In genomic region chr6:137873273-137873762, GRCh38 we compare ENCODE assay signal across 8 cellular contexts. TPM values are rescaled to one million over a fixed set of nuclear protein-coding genes. Genes with fewer than 3 reads are reported as not detected.
DNase-seq lines count a peak whose midpoint lies in the region; ATAC-seq, FAIRE-seq and TF ChIP-seq lines count a peak whose summit lies in the region.

No MANE protein-coding gene starts in this region.

- H3K4me3 ChIP-seq in thyroid gland (replicated peaks in 1 of 3) = peak overlapping the region in 1 of 3 donors; percentile 1

- no peaks in the 10 kb centered on the region for H3K27me3 ChIP-seq in thyroid gland

- H3K27ac ChIP-seq in thyroid gland = peak overlapping the region in 2 of 3 donors; percentile 8 to 18

- DNase-seq in GM12892 (ENCODE audit: insufficient read length) = no peak
- DNase-seq in SKM-1 treated with dmso at 0.1 percent for 144 hours (lab: John Stamatoyannopoulos, UW; ENCODE audit: unreplicated experiment) = peak; percentile 75
- DNase-seq in central memory CD8-positive, alpha-beta T cell (ENCODE audit: low spot score in 2 of 2) = peak in 1 of 2 donors; percentile 31
- peak; percentile 69 for DNase-seq in naive B cell
- peak; percentile 49 to 60 for DNase-seq in thyroid gland
- no peak for DNase-seq in SHP77 (lab: John Stamatoyannopoulos, UW)
- no peak for DNase-seq in NCI-H524 treated with DMSO at 0.1 percent for 48 hours (lab: John Stamatoyannopoulos, UW)

- H3K27me3 Mint-ChIP-seq in central memory CD8-positive, alpha-beta T cell = no peaks in the 10 kb centered on the region
- no peaks in the 10 kb centered on the region for H3K27me3 Mint-ChIP-seq in naive B cell

- peaks cover 100% of the 10 kb centered on the region for H3K36me3 Mint-ChIP-seq in central memory CD8-positive, alpha-beta T cell (ENCODE audit: insufficient read depth)
- H3K36me3 Mint-ChIP-seq in naive B cell = peaks cover 6 to 37% of the 10 kb centered on the region in 2 donors

- no peaks in the 10 kb centered on the region for H3K9me3 Mint-ChIP-seq in central memory CD8-positive, alpha-beta T cell
- H3K9me3 Mint-ChIP-seq in naive B cell = no peaks in the 10 kb centered on the region

- no peak; the same call in 1 of the 2 replicates for TF ChIP-seq POLR2A in GM12892 (IDR thresholded peaks at IDR 0.05; ENCODE audit: low read depth, low read length)
- TF ChIP-seq POLR2A in thyroid gland (IDR thresholded peaks at IDR 0.05) = no peak

- peaks cover 19 to 43% of the 10 kb centered on the region in 2 donors for H3K4me1 ChIP-seq in thyroid gland

- peak; percentile 90 for FAIRE-seq in GM12892 (lab: Jason Lieb, UNC)

- TF ChIP-seq CTCF in thyroid gland (IDR thresholded peaks at IDR 0.05) = no peak

- intact Hi-C loops in thyroid gland (cut with DNase I) = no loop called here

- H3K27ac Mint-ChIP-seq in central memory CD8-positive, alpha-beta T cell (ENCODE audit: low read depth) = peak overlapping the region; percentile 99
- peak overlapping the region; percentile 92 to 99 (median 97) for H3K27ac Mint-ChIP-seq in naive B cell

- peaks cover 73% of the 10 kb centered on the region for H3K4me1 Mint-ChIP-seq in central memory CD8-positive, alpha-beta T cell
- H3K4me1 Mint-ChIP-seq in naive B cell = peaks cover 50 to 70% (median 64%) of the 10 kb centered on the region in 3 donors

- H3K36me3 ChIP-seq in thyroid gland = peaks cover 18 to 24% of the 10 kb centered on the region in 2 donors

- H3K4me3 Mint-ChIP-seq in central memory CD8-positive, alpha-beta T cell = peak overlapping the region; percentile 86
- peak overlapping the region; percentile 43 to 90 (median 74) for H3K4me3 Mint-ChIP-seq in naive B cell

- H3K9me3 ChIP-seq in thyroid gland = no peaks in the 10 kb centered on the region

- 38 to 66% methylated on average over 7 of the region's 7 CpGs for WGBS in thyroid gland, 2 donors

- ATAC-seq in HG02840 (IDR thresholded peaks at IDR 0.05; ENCODE audit: low FRiP score, unreplicated experiment) (peak; percentile 53), naive B cell (ENCODE audit: low read depth in 2 of 2) (peak; percentile 85 to 87)
- no peak for ATAC-seq in central memory CD8-positive, alpha-beta T cell (replicated peaks; ENCODE audit: extremely low read depth, poor library complexity, severe bottlenecking)

RNA-seq across cellular contexts. Expression of gene TNFAIP3, which starts 6.3 kb away (rescaled TPM):
- 172 TPM for polyA plus RNA-seq in GM12892 (2012; ENCODE audit: missing spikeins)
- polyA plus RNA-seq in naive B cell (ENCODE audit: low read depth in 6 of 6) = 10 to 100 TPM in 5 of 6 donors, 1 to 10 TPM in 1; 4.0 to 48.4 (median 33.8) TPM
- total RNA-seq in thyroid gland = 1 to 10 TPM; 5.9 to 7.8 (median 7.3) TPM

Comparison
In these comparisons a context has a peak if more than half of its experiments do, and no peak if none do; other contexts are left out.
1. DNase-seq: peak in SKM-1 treated with dmso at 0.1 percent for 144 hours (single experiment), naive B cell (single experiment) and thyroid gland (2 of 2); none in GM12892 (single experiment), SHP77 (0 of 2) and NCI-H524 treated with DMSO at 0.1 percent for 48 hours (single experiment).